19 cellular contexts compared by ENCODE assay signal in the genomic region with DNA sequence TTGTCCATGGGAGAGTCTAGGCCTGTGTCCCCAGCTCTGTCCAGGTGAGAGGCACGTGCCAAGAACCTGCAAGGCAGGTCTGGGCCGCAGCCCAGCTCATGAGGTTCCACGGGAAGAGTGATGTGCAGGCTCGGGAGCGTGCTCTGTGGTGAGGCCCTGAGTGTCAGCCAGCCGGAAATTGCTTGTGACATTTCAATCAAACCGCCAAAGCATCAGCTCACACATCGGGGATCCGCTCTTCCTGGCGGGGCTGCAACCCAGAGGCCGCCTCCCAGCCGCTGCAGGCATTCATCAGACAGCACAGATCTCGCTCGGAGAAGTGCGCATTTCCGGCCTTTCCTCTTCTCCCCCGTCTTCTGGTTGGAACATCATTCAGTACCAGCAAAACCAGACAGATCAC.
A peak's percentile ranks its signal among the peaks of the same experiment; 100 is the strongest.
DNase-seq lines count a peak whose midpoint lies in the region; ATAC-seq, FAIRE-seq and TF ChIP-seq lines count a peak whose summit lies in the region.
"Had no signal": no experiment of that assay in that cellular context is flagged by ENCODE, and none has a peak within 500 bp of the region (broad histone marks: within the 10 kb centered on the region; RNA-seq: fewer than 3 reads in every experiment).

No MANE protein-coding gene starts in this region.

- peak in 3 of 4 experiments; percentile 29 to 62 (median 50) for ATAC-seq in T-cell (replicated peaks in 1 of 4)
- ATAC-seq: activated naive CD8-positive, alpha-beta T cell treated with anti-CD3 and anti-CD28 coated beads, Interleukin-2, amount 50 U/mL, for 24 hours; left lung had no signal

- H3K4me2 ChIP-seq in H1 (ENCODE audit: insufficient read depth in 1 of 2, low read depth in 2 of 2, low read length in 2 of 2): no peak overlapping the region

- H3K56ac ChIP-seq in H1 (replicated peaks; ENCODE audit: insufficient read length, low read depth, low read length): no peak overlapping the region

- FAIRE-seq in H1 (lab: Jason Lieb, UNC): no peak
- FAIRE-seq: endometrium, small intestine had no signal

- no peak for TF ChIP-seq EP300 in H1 (IDR thresholded peaks at IDR 0.05; ENCODE audit: borderline replicate concordance in 1 of 2, low read depth in 2 of 2, low read length in 2 of 2)

- no peak overlapping the region for H2BK12ac ChIP-seq in H1 (ENCODE audit: low read depth, low read length)

- H3K18ac ChIP-seq in H1 (ENCODE audit: extremely low read depth, low read length): no peak overlapping the region

- no peak overlapping the region for H4K5ac ChIP-seq in H1 (ENCODE audit: insufficient read length, low read depth, low read length)

- H3K4me3 Mint-ChIP-seq in T-cell: no peak overlapping the region
- H3K4me3 Mint-ChIP-seq: activated naive CD8-positive, alpha-beta T cell treated with anti-CD3 and anti-CD28 coated beads, Interleukin-2, amount 50 U/mL, for 24 hours; activated T-cell treated with anti-CD3 and anti-CD28 coated beads, Interleukin-2, amount 50 U/mL, for 72 hours had no signal

- H2BK15ac ChIP-seq in H1 (ENCODE audit: low read length): no peak overlapping the region

- H3K4me3 ChIP-seq in HL-60 (replicated peaks; ENCODE audit: insufficient read depth, low read length) (no peak overlapping the region), H1 (ENCODE audit: extremely low read depth in 1 of 4, insufficient read depth in 2 of 4, low read depth in 3 of 4, low read length in 4 of 4) (no peak overlapping the region)
- H3K4me3 ChIP-seq: left lung, upper lobe of left lung had no signal

- H3K36me3 Mint-ChIP-seq in T-cell: peaks cover 29% of the 10 kb centered on the region

- H2BK5ac ChIP-seq in H1 (ENCODE audit: low read depth, low read length): no peak overlapping the region

- no peaks in the 10 kb centered on the region for H3K79me2 ChIP-seq in H1 (ENCODE audit: control insufficient read depth in 1 of 2, insufficient read depth in 2 of 2, low read length in 2 of 2)

- H3K9me3 Mint-ChIP-seq in T-cell: no peaks in the 10 kb centered on the region
- H3K9me3 Mint-ChIP-seq: activated naive CD8-positive, alpha-beta T cell treated with anti-CD3 and anti-CD28 coated beads, Interleukin-2, amount 50 U/mL, for 24 hours; activated T-cell treated with anti-CD3 and anti-CD28 coated beads, Interleukin-2, amount 50 U/mL, for 72 hours had no signal

- H2AK5ac ChIP-seq in H1 (ENCODE audit: low read depth, low read length): no peak overlapping the region

- H3K27ac Mint-ChIP-seq in T-cell: no peak overlapping the region
- H3K27ac Mint-ChIP-seq: activated naive CD8-positive, alpha-beta T cell treated with anti-CD3 and anti-CD28 coated beads, Interleukin-2, amount 50 U/mL, for 24 hours; activated T-cell treated with anti-CD3 and anti-CD28 coated beads, Interleukin-2, amount 50 U/mL, for 72 hours had no signal

- DNase-seq in HL-60 (ENCODE audit: low read depth in 1 of 2, low spot score in 1 of 2) (peak; percentile 25 to 90), T-cell (peak in 18 of 34 experiments; percentile 4 to 36 (median 12)), H1 (ENCODE audit: low read depth in 1 of 2, low spot score in 2 of 2) (no peak), pons (ENCODE audit: low spot score) (peak; percentile 9), Kasumi-1 (lab: John Stamatoyannopoulos, UW) (no peak), NCI-H2029 treated with DMSO at 0.1 percent for 48 hours (lab: John Stamatoyannopoulos, UW) (no peak), KBM-7 (no peak)
- DNase-seq: activated naive CD8-positive, alpha-beta T cell treated with anti-CD3 and anti-CD28 coated beads, Interleukin-2, amount 50 U/mL, for 24 hours; activated T-cell treated with anti-CD3 and anti-CD28 coated beads, Interleukin-2, amount 50 U/mL, for 72 hours; central memory CD4-positive, alpha-beta T cell; left lung; NCI-H1092 treated with DMSO at 0.1 percent for 48 hours; NCI-H2171 treated with DMSO at 0.1 percent for 48 hours; SHP77 treated with DMSO at 0.1 percent for 48 hours; small intestine had no signal

- POLR2A ChIA-PET in T-cell (lab: Charles Lee): no interaction called here
- POLR2A ChIA-PET in H1 (lab: Charles Lee; ENCODE audit: partially characterized antibody): interaction anchor here (2.0 kb wide), 1 partner anchor 9 kb away, joined by 4 read pairs; no protein-coding TSS in a partner anchor

- H3K14ac ChIP-seq in H1 (ENCODE audit: insufficient read length): no peak overlapping the region

- no peaks in the 10 kb centered on the region for H3K23me2 ChIP-seq in H1 (ENCODE audit: low read depth, low read length)

- TF ChIP-seq RAD21 in H1 (IDR thresholded peaks at IDR 0.05 in 1 of 2, conservative IDR thresholded peaks at IDR 0.05 in 1 of 2; ENCODE audit: low read depth in 2 of 2, low read length in 2 of 2): no peak

- CTCF ChIA-PET in T-cell (lab: Charles Lee): no interaction called here
- CTCF ChIA-PET in H1 (lab: Charles Lee; ENCODE audit: partially characterized antibody): interaction anchor here (1.5 to 1.8 kb wide), 2 partner anchors 9 to 25 kb away, joined by 5 to 10 read pairs; no protein-coding TSS in a partner anchor

- peak overlapping the region; percentile 15 for H3K27ac ChIP-seq in HL-60 (replicated peaks)
- 0 out of 2 replicates have a peak overlapping the region, but pooled peaks have one; percentile 42 for H3K27ac ChIP-seq in H1 (ENCODE audit: low read depth, low read length)
- H3K27ac ChIP-seq: C4-2B, left lung, parathyroid adenoma, upper lobe of left lung had no signal

- no peaks in the 10 kb centered on the region for H3K27me3 Mint-ChIP-seq in T-cell
- H3K27me3 Mint-ChIP-seq: activated naive CD8-positive, alpha-beta T cell treated with anti-CD3 and anti-CD28 coated beads, Interleukin-2, amount 50 U/mL, for 24 hours had no signal

- peak overlapping the region; percentile 14; the same call in 1 of the 2 replicates for H4K8ac ChIP-seq in H1 (ENCODE audit: extremely low read depth, insufficient read depth, low read length)

- H2BK120ac ChIP-seq in H1 (replicated peaks; ENCODE audit: low read depth, low read length): no peak overlapping the region

- H4K20me1 ChIP-seq in H1 (replicated peaks in 1 of 2; ENCODE audit: control insufficient read depth in 1 of 2, insufficient read depth in 2 of 2, low read length in 2 of 2): peaks cover 0 to 7% of the 10 kb centered on the region in 2 experiments

- no peaks in the 10 kb centered on the region for H3K9me3 ChIP-seq in H1 (ENCODE audit: insufficient read depth in 2 of 2, low read depth in 1 of 2, low read length in 1 of 2)
- H3K9me3 ChIP-seq: left lung, upper lobe of left lung had no signal

- peaks cover 7 to 10% (median 10%) of the 10 kb centered on the region in 4 experiments; a peak in 5 of 7 replicates for H3K4me1 ChIP-seq in H1 (replicated peaks in 1 of 4; ENCODE audit: control insufficient read depth in 3 of 4, insufficient read depth in 4 of 4, low read length in 3 of 4)
- H3K4me1 ChIP-seq: parathyroid adenoma had no signal

- no peak for TF ChIP-seq CTCF in HL-60 (IDR thresholded peaks at IDR 0.05; ENCODE audit: insufficient read depth, low read length)
- TF ChIP-seq CTCF in H1 (IDR thresholded peaks at IDR 0.05; ENCODE audit: control extremely low read depth in 1 of 3, insufficient read depth in 1 of 3, low read depth in 1 of 3, low read length in 3 of 3): no peak

- H3K4me1 Mint-ChIP-seq in T-cell: peaks cover 7 to 22% (median 21%) of the 10 kb centered on the region in 3 donors

- no peak overlapping the region for H3K4ac ChIP-seq in H1 (replicated peaks; ENCODE audit: insufficient read length, low read depth, low read length)

- H2AFZ ChIP-seq in H1 (ENCODE audit: low read length): no peak overlapping the region
- H2AFZ ChIP-seq: parathyroid adenoma had no signal

- no peaks in the 10 kb centered on the region for H3K79me1 ChIP-seq in H1 (ENCODE audit: low read depth, low read length)

- H3K23ac ChIP-seq in H1 (ENCODE audit: insufficient read length): no peak overlapping the region

- 93% methylated on average over 17 of the region's 17 CpGs; no CpG with 5 or more reads in 1 of the 2 experiments for WGBS in H1 (ENCODE audit: extremely low coverage in 1 of 2, insufficient coverage in 1 of 2, insufficient read length in 1 of 2, insufficient replicate concordance in 2 of 2, low coverage in 1 of 2, low lambda C conversion rate in 2 of 2, missing lambda C conversion rate in 1 of 2), 2 experiments

- in situ Hi-C loops in KBM-7 (cut with MboI; ENCODE audit: low pct_unique_long_range_greater_than_20kb, low sequenced_read_pairs): no loop called here

- H2BK20ac ChIP-seq in H1 (ENCODE audit: low read length): no peak overlapping the region

- no peak overlapping the region for H4K91ac ChIP-seq in H1 (replicated peaks; ENCODE audit: insufficient read length, low read length)

- peaks cover 0 to 9% (median 4%) of the 10 kb centered on the region in 4 experiments; a peak in 5 of 8 replicates for H3K36me3 ChIP-seq in H1 (ENCODE audit: control insufficient read depth in 2 of 4, insufficient read depth in 4 of 4, low read length in 3 of 4)

- TF ChIP-seq POLR2A in H1 (IDR thresholded peaks at IDR 0.05; ENCODE audit: control extremely low read depth in 1 of 2, low read depth in 2 of 2, low read length in 2 of 2): no peak

- no peak overlapping the region for H3K9ac ChIP-seq in H1 (replicated peaks in 1 of 4; ENCODE audit: extremely low read depth in 1 of 4, low read depth in 3 of 4, low read length in 3 of 4)
- H3K9ac ChIP-seq: parathyroid adenoma had no signal

- H3K27me3 ChIP-seq in HL-60 (ENCODE audit: insufficient read depth, poor library complexity, severe bottlenecking): no peaks in the 10 kb centered on the region
- H3K27me3 ChIP-seq in H1 (replicated peaks in 1 of 4; ENCODE audit: control insufficient read depth in 3 of 4, extremely low read depth in 1 of 4, insufficient read depth in 3 of 4, low read length in 3 of 4): no peaks in the 10 kb centered on the region
- H3K27me3 ChIP-seq: left lung, upper lobe of left lung had no signal

TF ChIP-seq in H1, 55 proteins besides CTCF, POLR2A, EP300 and RAD21 (continues in another document):
- no peak for TF ChIP-seq SIRT6 (IDR thresholded peaks at IDR 0.05; ENCODE audit: low read length)
- no peak for TF ChIP-seq RXRA (IDR thresholded peaks at IDR 0.05; ENCODE audit: insufficient read depth, low read depth, low read length)
- no peak for TF ChIP-seq POLR2AphosphoS5 (IDR thresholded peaks at IDR 0.05; ENCODE audit: low read depth, low read length)
- no peak for TF ChIP-seq FOSL1 (IDR thresholded peaks at IDR 0.05; ENCODE audit: insufficient read depth, low read depth, low read length)
- TF ChIP-seq TEAD4 (IDR thresholded peaks at IDR 0.05; ENCODE audit: low read depth, low read length): no peak
- TF ChIP-seq JUN (IDR thresholded peaks at IDR 0.05; ENCODE audit: low read depth, low read length): no peak
- TF ChIP-seq, protein P1, sequence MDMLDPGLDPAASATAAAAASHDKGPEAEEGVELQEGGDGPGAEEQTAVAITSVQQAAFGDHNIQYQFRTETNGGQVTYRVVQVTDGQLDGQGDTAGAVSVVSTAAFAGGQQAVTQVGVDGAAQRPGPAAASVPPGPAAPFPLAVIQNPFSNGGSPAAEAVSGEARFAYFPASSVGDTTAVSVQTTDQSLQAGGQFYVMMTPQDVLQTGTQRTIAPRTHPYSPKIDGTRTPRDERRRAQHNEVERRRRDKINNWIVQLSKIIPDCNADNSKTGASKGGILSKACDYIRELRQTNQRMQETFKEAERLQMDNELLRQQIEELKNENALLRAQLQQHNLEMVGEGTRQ (IDR thresholded peaks at IDR 0.05; ENCODE audit: low read length): no peak
- no peak for TF ChIP-seq RBBP5 (IDR thresholded peaks at IDR 0.05; ENCODE audit: borderline replicate concordance, low read depth, low read length)

Comparison
In these comparisons a context has a peak if more than half of its experiments do, and no peak if none do; other contexts are left out.
1. DNase-seq: peak in HL-60 (2 of 2), T-cell (18 of 34) and pons (single experiment); none in H1 (0 of 2), Kasumi-1 (0 of 2), NCI-H2029 treated with DMSO at 0.1 percent for 48 hours (single experiment) and KBM-7 (single experiment).